In genomic region chr18:42706618-42707017, GRCh38 we compare ENCODE assay signal across 12 cellular contexts.
DNase-seq lines count a peak whose midpoint lies in the region; ATAC-seq and TF ChIP-seq lines count a peak whose summit lies in the region.
"Had no signal": no experiment of that assay in that cellular context is flagged by ENCODE, and none has a peak within 500 bp of the region (broad histone marks: within the 10 kb centered on the region; RNA-seq: fewer than 3 reads in every experiment).

No MANE protein-coding gene starts in this region.

- TF ChIP-seq CTCF in A673 (conservative IDR thresholded peaks at IDR 0.05; ENCODE audit: low read depth, low read length): no peak

- no peak for TF ChIP-seq POLR2A in erythroblast (IDR thresholded peaks at IDR 0.05; ENCODE audit: low read length)

- H3K4me3 ChIP-seq in A673 (ENCODE audit: low read depth, low read length, poor library complexity, severe bottlenecking): no peak overlapping the region
- H3K4me3 ChIP-seq in SJCRH30: no peak overlapping the region
- H3K4me3 ChIP-seq: BLaER1, MG63, uterus had no signal

- CTCF ChIA-PET in A673 (lab: Charles Lee): no interaction called here

- peak; percentile 46 for DNase-seq in A673 (ENCODE audit: low spot score)
- DNase-seq in NCI-H1048 (lab: John Stamatoyannopoulos, UW): peak; percentile 47
- DNase-seq in SJCRH30: peak; percentile 5 to 38
- peak; percentile 91 for DNase-seq in islet precursor cell
- DNase-seq in NCI-H446 treated with DMSO at 0.1 percent for 48 hours (lab: John Stamatoyannopoulos, UW): no peak
- no peak for DNase-seq in COLO668 (lab: John Stamatoyannopoulos, UW; ENCODE audit: unreplicated experiment)
- DNase-seq in erythroblast (lab: John Stamatoyannopoulos, UW): no peak
- DNase-seq: activated naive CD8-positive, alpha-beta T cell treated with anti-CD3 and anti-CD28 coated beads, Interleukin-2, amount 10 ng/mL, durations not matched to agents 7 days and 5 days; MG63; uterus had no signal

- H3K27ac ChIP-seq in A673 (ENCODE audit: low read depth, low read length, poor library complexity, severe bottlenecking): no peak overlapping the region
- H3K27ac ChIP-seq in SJCRH30: no peak overlapping the region
- H3K27ac ChIP-seq: BLaER1, uterus had no signal

- no TSS peak for BruUV-seq in A673 (replicated peaks; lab: Mats Ljungman, UMichigan)

- H3K27me3 ChIP-seq in A673 (replicated peaks; ENCODE audit: insufficient read depth, low read depth, low read length, poor library complexity): no peaks in the 10 kb centered on the region
- H3K27me3 ChIP-seq in SJCRH30: no peaks in the 10 kb centered on the region
- H3K27me3 ChIP-seq: BLaER1, MG63, uterus had no signal

- POLR2A ChIA-PET in A673 (lab: Charles Lee; ENCODE audit: low non-redundant PET): no interaction called here

- H3K36me3 ChIP-seq in A673 (ENCODE audit: insufficient read depth, low read length, poor library complexity, severe bottlenecking) (no peaks in the 10 kb centered on the region), SJCRH30 (no peaks in the 10 kb centered on the region)
- H3K36me3 ChIP-seq: BLaER1, MG63, uterus had no signal

- H3K4me1 ChIP-seq in A673 (ENCODE audit: insufficient read depth, low read length, poor library complexity, severe bottlenecking) (no peaks in the 10 kb centered on the region), SJCRH30 (no peaks in the 10 kb centered on the region)
- H3K4me1 ChIP-seq: BLaER1, uterus had no signal

- no peak for ATAC-seq in HG03025 (IDR thresholded peaks at IDR 0.05; ENCODE audit: low FRiP score, unreplicated experiment)

- H3K9me3 ChIP-seq in A673 (ENCODE audit: low read depth, low read length, poor library complexity, severe bottlenecking): no peaks in the 10 kb centered on the region
- H3K9me3 ChIP-seq in SJCRH30 (replicated peaks): no peaks in the 10 kb centered on the region
- H3K9me3 ChIP-seq: BLaER1, MG63, uterus had no signal

- intact Hi-C loops in A673 (cut with micrococcal nuclease; ENCODE audit: unreplicated experiment): no loop called here

Comparison
In these comparisons a context has a peak if more than half of its experiments do, and no peak if none do; other contexts are left out.
1. DNase-seq: peak in A673 (single experiment), NCI-H1048 (single experiment), SJCRH30 (2 of 2) and islet precursor cell (single experiment); none in NCI-H446 treated with DMSO at 0.1 percent for 48 hours (single experiment), COLO668 (single experiment) and erythroblast (0 of 2).